Comparison of ENCODE assay signal across 1 cellular context in the genomic region with DNA sequence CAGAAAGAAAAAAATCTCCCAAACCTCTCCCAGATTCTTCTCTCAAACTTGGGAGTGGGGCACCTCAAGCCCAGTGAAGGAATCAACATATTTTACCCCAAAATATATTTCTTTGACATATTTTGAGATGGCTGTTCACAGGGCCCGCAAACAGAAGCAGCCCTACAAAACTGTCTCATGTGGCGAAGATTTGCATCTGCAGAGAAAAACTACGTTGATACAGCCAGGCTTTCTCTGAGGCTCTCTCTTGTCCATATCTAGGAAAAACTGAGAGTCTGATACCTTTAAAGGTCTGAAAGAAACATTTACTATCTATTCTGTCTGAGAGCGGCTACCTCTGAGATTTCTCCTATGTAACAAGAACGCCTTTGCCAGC.
TF ChIP-seq lines count a peak whose summit lies in the region.

No MANE protein-coding gene starts in this region.

TF ChIP-seq in GM12878, 131 proteins besides CTCF, POLR2A, EP300 and RAD21:
- TF ChIP-seq LARP7 (IDR thresholded peaks at IDR 0.05) (no peak), STAT1 (conservative IDR thresholded peaks at IDR 0.05) (no peak), WRNIP1 (IDR thresholded peaks at IDR 0.05; ENCODE audit: borderline replicate concordance, low read depth, low read length) (no peak), STAT3 (IDR thresholded peaks at IDR 0.05; ENCODE audit: low read depth, low read length) (no peak), RUNX3 (IDR thresholded peaks at IDR 0.05; ENCODE audit: low read length) (no peak), IRF3 (IDR thresholded peaks at IDR 0.05) (no peak), USF1 (IDR thresholded peaks at IDR 0.05; ENCODE audit: borderline replicate concordance, extremely low read length, insufficient read depth, low read depth, low read length) (no peak)
- TF ChIP-seq, protein P1, sequence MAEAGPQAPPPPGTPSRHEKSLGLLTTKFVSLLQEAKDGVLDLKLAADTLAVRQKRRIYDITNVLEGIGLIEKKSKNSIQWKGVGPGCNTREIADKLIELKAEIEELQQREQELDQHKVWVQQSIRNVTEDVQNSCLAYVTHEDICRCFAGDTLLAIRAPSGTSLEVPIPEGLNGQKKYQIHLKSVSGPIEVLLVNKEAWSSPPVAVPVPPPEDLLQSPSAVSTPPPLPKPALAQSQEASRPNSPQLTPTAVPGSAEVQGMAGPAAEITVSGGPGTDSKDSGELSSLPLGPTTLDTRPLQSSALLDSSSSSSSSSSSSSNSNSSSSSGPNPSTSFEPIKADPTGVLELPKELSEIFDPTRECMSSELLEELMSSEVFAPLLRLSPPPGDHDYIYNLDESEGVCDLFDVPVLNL (IDR thresholded peaks at IDR 0.05; ENCODE audit: low read depth, low read length) = no peak
- TF ChIP-seq, protein P2, sequence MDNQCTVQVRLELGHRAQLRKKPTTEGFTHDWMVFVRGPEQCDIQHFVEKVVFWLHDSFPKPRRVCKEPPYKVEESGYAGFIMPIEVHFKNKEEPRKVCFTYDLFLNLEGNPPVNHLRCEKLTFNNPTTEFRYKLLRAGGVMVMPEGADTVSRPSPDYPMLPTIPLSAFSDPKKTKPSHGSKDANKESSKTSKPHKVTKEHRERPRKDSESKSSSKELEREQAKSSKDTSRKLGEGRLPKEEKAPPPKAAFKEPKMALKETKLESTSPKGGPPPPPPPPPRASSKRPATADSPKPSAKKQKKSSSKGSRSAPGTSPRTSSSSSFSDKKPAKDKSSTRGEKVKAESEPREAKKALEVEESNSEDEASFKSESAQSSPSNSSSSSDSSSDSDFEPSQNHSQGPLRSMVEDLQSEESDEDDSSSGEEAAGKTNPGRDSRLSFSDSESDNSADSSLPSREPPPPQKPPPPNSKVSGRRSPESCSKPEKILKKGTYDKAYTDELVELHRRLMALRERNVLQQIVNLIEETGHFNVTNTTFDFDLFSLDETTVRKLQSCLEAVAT (IDR thresholded peaks at IDR 0.05) = no peak
